In genomic region chr2:27584597-27584996, GRCh38 we compare ENCODE assay signal across 1 cellular context.
TF ChIP-seq lines count a peak whose summit lies in the region.

No MANE protein-coding gene starts in this region.

TF ChIP-seq in HEK293, 187 proteins besides CTCF, POLR2A, EP300 and RAD21:
- TF ChIP-seq, protein P1, sequence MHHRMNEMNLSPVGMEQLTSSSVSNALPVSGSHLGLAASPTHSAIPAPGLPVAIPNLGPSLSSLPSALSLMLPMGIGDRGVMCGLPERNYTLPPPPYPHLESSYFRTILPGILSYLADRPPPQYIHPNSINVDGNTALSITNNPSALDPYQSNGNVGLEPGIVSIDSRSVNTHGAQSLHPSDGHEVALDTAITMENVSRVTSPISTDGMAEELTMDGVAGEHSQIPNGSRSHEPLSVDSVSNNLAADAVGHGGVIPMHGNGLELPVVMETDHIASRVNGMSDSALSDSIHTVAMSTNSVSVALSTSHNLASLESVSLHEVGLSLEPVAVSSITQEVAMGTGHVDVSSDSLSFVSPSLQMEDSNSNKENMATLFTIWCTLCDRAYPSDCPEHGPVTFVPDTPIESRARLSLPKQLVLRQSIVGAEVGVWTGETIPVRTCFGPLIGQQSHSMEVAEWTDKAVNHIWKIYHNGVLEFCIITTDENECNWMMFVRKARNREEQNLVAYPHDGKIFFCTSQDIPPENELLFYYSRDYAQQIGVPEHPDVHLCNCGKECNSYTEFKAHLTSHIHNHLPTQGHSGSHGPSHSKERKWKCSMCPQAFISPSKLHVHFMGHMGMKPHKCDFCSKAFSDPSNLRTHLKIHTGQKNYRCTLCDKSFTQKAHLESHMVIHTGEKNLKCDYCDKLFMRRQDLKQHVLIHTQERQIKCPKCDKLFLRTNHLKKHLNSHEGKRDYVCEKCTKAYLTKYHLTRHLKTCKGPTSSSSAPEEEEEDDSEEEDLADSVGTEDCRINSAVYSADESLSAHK (tag by site-specific recombination; IDR thresholded peaks at IDR 0.05) = no peak
- TF ChIP-seq SCRT2 (tag by site-specific recombination; IDR thresholded peaks at IDR 0.05) (peak; percentile 78; the same call in 1 of the 2 replicates), BCL11A (tag by site-specific recombination; IDR thresholded peaks at IDR 0.05; ENCODE audit: low read depth) (no peak), ZNF366 (tag by site-specific recombination; conservative IDR thresholded peaks at IDR 0.05) (0 out of 2 replicates have a peak, but pooled peaks have one; percentile 10), SCRT1 (tag by site-specific recombination; IDR thresholded peaks at IDR 0.05; ENCODE audit: borderline replicate concordance) (0 out of 2 replicates have a peak, but pooled peaks have one; percentile 12), ZNF830 (tag by site-specific recombination; IDR thresholded peaks at IDR 0.05; ENCODE audit: low read depth) (no peak), ZBTB17 (tag by site-specific recombination; IDR thresholded peaks at IDR 0.05) (peak; percentile 57), PRDM1 (tag by site-specific recombination; IDR thresholded peaks at IDR 0.05) (peak; percentile 93), ZNF600 (tag by site-specific recombination; IDR thresholded peaks at IDR 0.05) (peak; percentile 89), GLIS1 (tag by site-specific recombination; IDR thresholded peaks at IDR 0.05) (no peak)
